9 cellular contexts compared by ENCODE assay signal in genomic region chr5:37836173-37837100, GRCh38. TPM values are rescaled to one million over a fixed set of nuclear protein-coding genes. Genes with fewer than 3 reads are reported as not detected.
DNase-seq lines count a peak whose midpoint lies in the region; ATAC-seq, FAIRE-seq and TF ChIP-seq lines count a peak whose summit lies in the region.
"Had no signal": no experiment of that assay in that cellular context is flagged by ENCODE, and none has a peak within 500 bp of the region (broad histone marks: within the 10 kb centered on the region; RNA-seq: fewer than 3 reads in every experiment).

No MANE protein-coding gene starts in this region.

- no peak for TF ChIP-seq EP300 in H1 (IDR thresholded peaks at IDR 0.05; ENCODE audit: borderline replicate concordance in 1 of 2, low read depth in 2 of 2, low read length in 2 of 2)

- H4K91ac ChIP-seq in IMR-90 (ENCODE audit: insufficient read depth, low read depth, low read length) (peak overlapping the region; percentile 68; the same call in 1 of the 2 replicates), H1 (replicated peaks; ENCODE audit: insufficient read length, low read length) (no peak overlapping the region)

- H2BK15ac ChIP-seq in IMR-90 (ENCODE audit: low read depth, low read length): no peak overlapping the region
- H2BK15ac ChIP-seq in H1 (ENCODE audit: low read length): 0 out of 2 replicates have a peak overlapping the region, but pooled peaks have one; percentile 8

- H2AK5ac ChIP-seq in IMR-90 (ENCODE audit: low read depth, low read length) (no peak overlapping the region), H1 (ENCODE audit: low read depth, low read length) (no peak overlapping the region)

- peak overlapping the region; percentile 12; the same call in 1 of the 2 replicates for H3K56ac ChIP-seq in IMR-90 (ENCODE audit: extremely low read depth, insufficient read depth, low read length)
- no peak overlapping the region for H3K56ac ChIP-seq in H1 (replicated peaks; ENCODE audit: insufficient read length, low read depth, low read length)

- no peak overlapping the region for H3K18ac ChIP-seq in IMR-90 (ENCODE audit: low read depth, low read length)
- H3K18ac ChIP-seq in H1 (ENCODE audit: extremely low read depth, low read length): no peak overlapping the region

- WGBS in IMR-90 (ENCODE audit: extremely low coverage in 2 of 2, insufficient read length in 1 of 2), 2 experiments: 21% methylated on average over 11 of the region's 62 CpGs; no CpG with 5 or more reads in 1 of the 2 experiments
- WGBS in H1 (ENCODE audit: extremely low coverage in 1 of 2, insufficient coverage in 1 of 2, insufficient read length in 1 of 2, insufficient replicate concordance in 2 of 2, low coverage in 1 of 2, low lambda C conversion rate in 2 of 2, missing lambda C conversion rate in 1 of 2), 2 experiments: 4% methylated on average over 52 of the region's 62 CpGs; no CpG with 5 or more reads in 1 of the 2 experiments

- in situ Hi-C loops in IMR-90 (cut with MboI; ENCODE audit: low sequenced_read_pairs) (loop anchor here (5.0 kb wide), 1 partner anchor 356 kb away; no protein-coding TSS in a partner anchor), G401 (cut with HindIII; ENCODE audit: low sequenced_read_pairs) (no loop called here)

- FAIRE-seq in H1 (lab: Jason Lieb, UNC): no peak

- peaks cover 8% of the 10 kb centered on the region for H3K4me1 ChIP-seq in IMR-90 (ENCODE audit: control insufficient read depth, insufficient read depth, low read length)
- H3K4me1 ChIP-seq in H1 (replicated peaks in 1 of 4; ENCODE audit: control insufficient read depth in 3 of 4, insufficient read depth in 4 of 4, low read length in 3 of 4): peaks cover 8 to 31% (median 16%) of the 10 kb centered on the region in 4 experiments

- H3K23ac ChIP-seq in IMR-90 (ENCODE audit: low read depth, low read length): peak overlapping the region; percentile 75
- H3K23ac ChIP-seq in H1 (ENCODE audit: insufficient read length): no peak overlapping the region

- H2BK20ac ChIP-seq in IMR-90 (ENCODE audit: low read depth, low read length) (peak overlapping the region; percentile 47; the same call in 1 of the 2 replicates), H1 (ENCODE audit: low read length) (no peak overlapping the region)

- BruUV-seq in IMR-90 (replicated peaks; lab: Mats Ljungman, UMichigan): no TSS peak

- H3K79me2 ChIP-seq in H1 (ENCODE audit: control insufficient read depth in 1 of 2, insufficient read depth in 2 of 2, low read length in 2 of 2): no peaks in the 10 kb centered on the region

- peak; percentile 64 for DNase-seq in AG08395 (ENCODE audit: low spot score)
- DNase-seq in IMR-90: peak; percentile 29
- peak in 1 of 2 experiments; percentile 77 for DNase-seq in H1 (ENCODE audit: low read depth in 1 of 2, low spot score in 2 of 2)
- DNase-seq in myocyte (ENCODE audit: low read depth): peak; percentile 55
- no peak for DNase-seq in GM19238 (ENCODE audit: insufficient read length, low spot score)
- no peak for DNase-seq in G401 (ENCODE audit: low spot score)
- DNase-seq in activated effector memory CD4-positive, alpha-beta T cell treated with Interleukin-2 at 50 U/mL for 16 hours: no peak

- dilution Hi-C loops in IMR-90 (cut with HindIII; ENCODE audit: low sequenced_read_pairs, unreplicated experiment): no loop called here

- peak; percentile 30 for ATAC-seq in IMR-90 (ENCODE audit: low read depth)
- no peak for ATAC-seq in GM19463 (IDR thresholded peaks at IDR 0.05; ENCODE audit: unreplicated experiment)

- H4K5ac ChIP-seq in IMR-90 (ENCODE audit: low read depth, low read length) (no peak overlapping the region), H1 (ENCODE audit: insufficient read length, low read depth, low read length) (no peak overlapping the region)

- H3K9me1 ChIP-seq in IMR-90 (ENCODE audit: insufficient read depth, low read length): peaks cover 6% of the 10 kb centered on the region; the same call in 1 of the 2 replicates

- TF ChIP-seq POLR2A in IMR-90 (IDR thresholded peaks at IDR 0.05; ENCODE audit: low read depth, low read length) (no peak), H1 (IDR thresholded peaks at IDR 0.05; ENCODE audit: control extremely low read depth in 1 of 2, low read depth in 2 of 2, low read length in 2 of 2) (no peak)

- peak overlapping the region; percentile 12 for H2BK120ac ChIP-seq in IMR-90 (ENCODE audit: low read depth, low read length)
- H2BK120ac ChIP-seq in H1 (replicated peaks; ENCODE audit: low read depth, low read length): no peak overlapping the region

- intact Hi-C loops in IMR-90 (cut with micrococcal nuclease): loop anchor here (1.0 to 10.0 kb wide), 5 partner anchors 64 to 423 kb away; no protein-coding TSS in a partner anchor

- no peak overlapping the region; the same call in 1 of the 2 replicates for H3K27ac ChIP-seq in IMR-90 (ENCODE audit: insufficient read depth, low read length)
- no peak overlapping the region for H3K27ac ChIP-seq in H1 (ENCODE audit: low read depth, low read length)

- no peak for TF ChIP-seq CTCF in IMR-90 (conservative IDR thresholded peaks at IDR 0.05; ENCODE audit: low read depth, low read length)
- no peak for TF ChIP-seq CTCF in H1 (IDR thresholded peaks at IDR 0.05; ENCODE audit: control extremely low read depth in 1 of 3, insufficient read depth in 1 of 3, low read depth in 1 of 3, low read length in 3 of 3)

- peak overlapping the region; percentile 40 for H3K4me3 ChIP-seq in IMR-90 (ENCODE audit: insufficient read depth, low read depth, low read length)
- peak overlapping the region; percentile 35 to 59 (median 48); a peak in 7 of 8 replicates for H3K4me3 ChIP-seq in H1 (ENCODE audit: extremely low read depth in 1 of 4, insufficient read depth in 2 of 4, low read depth in 3 of 4, low read length in 4 of 4)

- H3K79me1 ChIP-seq in IMR-90 (ENCODE audit: low read depth in 1 of 2, low read length in 2 of 2) (0 out of 4 replicates have a peak, but pooled peaks cover 0 to 5% of the 10 kb centered on the region in 2 experiments), H1 (ENCODE audit: low read depth, low read length) (no peaks in the 10 kb centered on the region)

- no peak for TF ChIP-seq RAD21 in IMR-90 (IDR thresholded peaks at IDR 0.05; ENCODE audit: low read length)
- no peak for TF ChIP-seq RAD21 in H1 (IDR thresholded peaks at IDR 0.05 in 1 of 2, conservative IDR thresholded peaks at IDR 0.05 in 1 of 2; ENCODE audit: low read depth in 2 of 2, low read length in 2 of 2)

- peaks cover 16% of the 10 kb centered on the region; the same call in 1 of the 2 replicates for H3K27me3 ChIP-seq in IMR-90 (ENCODE audit: control insufficient read depth, insufficient read depth, low read length)
- H3K27me3 ChIP-seq in H1 (replicated peaks in 1 of 4; ENCODE audit: control insufficient read depth in 3 of 4, extremely low read depth in 1 of 4, insufficient read depth in 3 of 4, low read length in 3 of 4): peaks cover 59 to 88% (median 85%) of the 10 kb centered on the region in 4 experiments

- H3K14ac ChIP-seq in IMR-90 (replicated peaks; ENCODE audit: low read depth, low read length) (peak overlapping the region; percentile 72), H1 (ENCODE audit: insufficient read length) (no peak overlapping the region)

- H3K9ac ChIP-seq in IMR-90 (ENCODE audit: low read depth, low read length) (0 out of 2 replicates have a peak overlapping the region, but pooled peaks have one; percentile 6), H1 (replicated peaks in 1 of 4; ENCODE audit: extremely low read depth in 1 of 4, low read depth in 3 of 4, low read length in 3 of 4) (no peak overlapping the region)

- H4K20me1 ChIP-seq in IMR-90 (ENCODE audit: insufficient read depth, low read length) (peaks cover 9% of the 10 kb centered on the region; the same call in 1 of the 2 replicates), H1 (replicated peaks in 1 of 2; ENCODE audit: control insufficient read depth in 1 of 2, insufficient read depth in 2 of 2, low read length in 2 of 2) (no peaks in the 10 kb centered on the region)

- H3K36me3 ChIP-seq in IMR-90 (ENCODE audit: control insufficient read depth, insufficient read depth, low read length) (no peaks in the 10 kb centered on the region), H1 (ENCODE audit: control insufficient read depth in 2 of 4, insufficient read depth in 4 of 4, low read length in 3 of 4) (peaks cover 0 to 6% (median 0%) of the 10 kb centered on the region in 4 experiments; a peak in 1 of 8 replicates)

- POLR2A ChIA-PET in IMR-90 (lab: Charles Lee; ENCODE audit: unreplicated experiment) (interaction anchor here (0.5 to 0.7 kb wide), 4 partner anchors 70 to 458 kb away, joined by 3 to 14 read pairs (median 4); no protein-coding TSS in a partner anchor), H1 (lab: Charles Lee; ENCODE audit: partially characterized antibody) (interaction anchor here (1.2 to 1.3 kb wide), 2 partner anchors 12 to 20 kb away, joined by 4 read pairs; no protein-coding TSS in a partner anchor)

- CTCF ChIA-PET in IMR-90 (lab: Yijun Ruan, JAX): interaction anchor here (0.6 to 1.4 kb wide), 12 partner anchors 11 to 440 kb away, joined by 3 to 19 read pairs (median 3); no protein-coding TSS in a partner anchor
- CTCF ChIA-PET in H1 (lab: Charles Lee; ENCODE audit: partially characterized antibody): interaction anchor here (0.6 to 3.2 kb wide), 29 partner anchors 11 to 1042 kb away, joined by 3 to 36 read pairs (median 3); no protein-coding TSS in a partner anchor

- peaks cover 25% of the 10 kb centered on the region for H3K23me2 ChIP-seq in H1 (ENCODE audit: low read depth, low read length)

- H2AFZ ChIP-seq in IMR-90 (replicated peaks; ENCODE audit: low read length, poor library complexity) (peak overlapping the region; percentile 90), H1 (ENCODE audit: low read length) (peak overlapping the region; percentile 31; the same call in 1 of the 2 replicates)

- H4K8ac ChIP-seq in IMR-90 (ENCODE audit: low read depth in 2 of 2, low read length in 2 of 2) (peak overlapping the region; percentile 38 to 43; a peak in 2 of 4 replicates), H1 (ENCODE audit: extremely low read depth, insufficient read depth, low read length) (no peak overlapping the region)

- H3K4me2 ChIP-seq in IMR-90 (ENCODE audit: low read depth, low read length) (peak overlapping the region; percentile 83), H1 (ENCODE audit: insufficient read depth in 1 of 2, low read depth in 2 of 2, low read length in 2 of 2) (peak overlapping the region; percentile 86 to 87)

- no peak overlapping the region for H2BK5ac ChIP-seq in IMR-90 (ENCODE audit: low read depth, low read length, poor library complexity, severe bottlenecking)
- H2BK5ac ChIP-seq in H1 (ENCODE audit: low read depth, low read length): no peak overlapping the region; the same call in 1 of the 2 replicates

- H3K4ac ChIP-seq in IMR-90 (ENCODE audit: low read depth, low read length) (peak overlapping the region; percentile 45), H1 (replicated peaks; ENCODE audit: insufficient read length, low read depth, low read length) (no peak overlapping the region)

- no peaks in the 10 kb centered on the region for H3K9me3 ChIP-seq in IMR-90 (ENCODE audit: control insufficient read depth, insufficient read depth, low read length)
- H3K9me3 ChIP-seq in H1 (ENCODE audit: insufficient read depth in 2 of 2, low read depth in 1 of 2, low read length in 1 of 2): no peaks in the 10 kb centered on the region; a peak in 1 of 4 replicates

- H2BK12ac ChIP-seq in H1 (ENCODE audit: low read depth, low read length): no peak overlapping the region

- peak overlapping the region; percentile 80 for H2AK9ac ChIP-seq in IMR-90 (replicated peaks; ENCODE audit: low read depth, low read length, poor library complexity)

RNA-seq across cellular contexts. Expression of gene GDNF, which starts 3.4 kb away (rescaled TPM):
- 0.18 and 0.28 TPM in 2 replicates for total RNA-seq in IMR-90 (2012; rRNA removed)
- polyA plus RNA-seq in IMR-90 (2012; rRNA removed): 0.82 and 0.85 TPM in 2 replicates
- polyA plus RNA-seq in IMR-90 (2012; cell fraction: cytosol; rRNA removed): 0.35 and 0.68 TPM in 2 replicates
- polyA plus RNA-seq in IMR-90 (2012; cell fraction: nucleus; rRNA removed; ENCODE audit: low replicate concordance): 1.6 and 3.3 TPM in 2 replicates
- 1.7 and 2.0 TPM in 2 replicates for total RNA-seq in H1 (2021; fragmentation: NEBNext Ultra II Directional; extraction: Animal tissue kit (Norgen Biotek cat#: 25700))
- 0.15 and 0.31 TPM in 2 replicates for polyA plus RNA-seq in H1 (2011; rRNA removed)
- polyA plus RNA-seq in H1 (2011; cell fraction: cytosol; rRNA removed): 0.22 TPM
- polyA plus RNA-seq in H1 (2011; cell fraction: nucleus; rRNA removed): 0.43 TPM
- polyA plus RNA-seq in H1 (2012, experiment 1 of 2): 0.33 to 0.62 TPM (median 0.38 TPM) in 4 replicates
- 0.14 TPM for polyA plus RNA-seq in H1 (2012, experiment 2 of 2)
- 0.89 TPM for polyA plus RNA-seq in H1 (2013, experiment 1 of 2)
- 0.46 TPM for polyA plus RNA-seq in H1 (2013, experiment 2 of 2)
- polyA minus RNA-seq in H1 (2011; rRNA and poly(A)+ RNA removed): 0.15 and 0.47 TPM in 2 replicates
- not detected for polyA minus RNA-seq in H1 (2011; cell fraction: cytosol; rRNA and poly(A)+ RNA removed)
- polyA minus RNA-seq in H1 (2011; cell fraction: nucleus; rRNA and poly(A)+ RNA removed): 0.70 TPM
- 2.7 and 2.9 TPM in 2 replicates for total RNA-seq in myocyte
- 6.4 TPM for polyA plus RNA-seq in myocyte (2012)
- not detected in 2 replicates for total RNA-seq in G401 (2014; rRNA removed; shearing (Covaris generic))
- total RNA-seq: activated CD8-positive, alpha-beta memory T cell treated with anti-CD3 and anti-CD28 coated beads for 36 hours had no signal

Comparison
In these comparisons a context has a peak if more than half of its experiments do, and no peak if none do; other contexts are left out.
1. DNase-seq: peak in AG08395 (single experiment), IMR-90 (single experiment) and myocyte (single experiment); none in GM19238 (single experiment), G401 (single experiment) and activated effector memory CD4-positive, alpha-beta T cell treated with Interleukin-2 at 50 U/mL for 16 hours (single experiment).